In genomic region chr18:48356909-48357631, GRCh38 we compare ENCODE assay signal across 1 cellular context.
TF ChIP-seq lines count a peak whose summit lies in the region.

No MANE protein-coding gene starts in this region.

TF ChIP-seq in H1, 55 proteins besides CTCF, POLR2A, EP300 and RAD21:
- TF ChIP-seq MAFK (IDR thresholded peaks at IDR 0.05; ENCODE audit: low read depth, low read length): no peak
- no peak for TF ChIP-seq CHD2 (IDR thresholded peaks at IDR 0.05; ENCODE audit: low read length)
- no peak for TF ChIP-seq RNF2 (IDR thresholded peaks at IDR 0.05; ENCODE audit: borderline replicate concordance, low read depth, low read length, missing control alignments, poor library complexity, severe bottlenecking)
- TF ChIP-seq CBX8 (IDR thresholded peaks at IDR 0.05; ENCODE audit: borderline replicate concordance, low read depth, low read length): no peak
- no peak for TF ChIP-seq ASH2L (IDR thresholded peaks at IDR 0.05; ENCODE audit: low read length)
- no peak for TF ChIP-seq EGR1 (IDR thresholded peaks at IDR 0.05; ENCODE audit: borderline replicate concordance, low read depth, low read length)
- no peak for TF ChIP-seq POLR2AphosphoS5 (IDR thresholded peaks at IDR 0.05; ENCODE audit: low read depth, low read length)
- no peak for TF ChIP-seq CBX5 (IDR thresholded peaks at IDR 0.05; ENCODE audit: low read depth, low read length)
- TF ChIP-seq CEBPB (IDR thresholded peaks at IDR 0.05; ENCODE audit: low read depth, low read length): no peak
- no peak for TF ChIP-seq E2F6 (IDR thresholded peaks at IDR 0.05)
- no peak for TF ChIP-seq RBBP5 (IDR thresholded peaks at IDR 0.05; ENCODE audit: borderline replicate concordance, low read depth, low read length)
- TF ChIP-seq BCL11A (IDR thresholded peaks at IDR 0.05; ENCODE audit: low read depth in 2 of 2, low read length in 2 of 2): no peak
- TF ChIP-seq ATF2 (IDR thresholded peaks at IDR 0.05; ENCODE audit: low read length): no peak
TF ChIP-seq in H1: peak in this region for 0.
